ENCODE assay signal across 17 cellular contexts in the genomic region with DNA sequence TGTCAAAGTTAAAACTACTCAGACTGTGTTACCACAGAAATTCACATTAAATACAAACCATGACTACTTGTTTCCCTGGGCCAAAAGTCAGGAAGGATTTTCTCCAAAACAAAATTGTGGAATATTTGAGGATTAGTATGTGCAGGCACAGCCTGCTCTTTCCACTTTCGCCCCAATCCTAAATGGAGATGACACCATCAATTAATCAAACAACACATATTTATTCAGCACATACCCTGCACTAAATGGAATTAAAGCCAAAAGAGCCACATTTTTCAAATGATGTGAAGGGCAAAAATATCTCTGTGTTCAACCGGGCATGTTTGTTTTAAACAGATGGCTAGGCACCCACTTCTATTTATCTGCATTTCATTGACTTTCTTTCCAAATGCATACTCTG.
DNase-seq lines count a peak whose midpoint lies in the region; ATAC-seq, FAIRE-seq and TF ChIP-seq lines count a peak whose summit lies in the region.
"Had no signal": no experiment of that assay in that cellular context is flagged by ENCODE, and none has a peak within 500 bp of the region (broad histone marks: within the 10 kb centered on the region; RNA-seq: fewer than 3 reads in every experiment).

No MANE protein-coding gene starts in this region.

- CTCF ChIA-PET in HepG2 (lab: Yijun Ruan, JAX; ENCODE audit: low intra/inter-chr PET ratio, low total read pairs), result no interaction called here

- POLR2A ChIA-PET in HepG2 (lab: Yijun Ruan, JAX), result no interaction called here

- H3K27ac Mint-ChIP-seq in astrocyte (ENCODE audit: unreplicated experiment), result no peak overlapping the region
- H3K27ac Mint-ChIP-seq: CD4-positive, alpha-beta memory T cell had no signal

- no TSS peak for BruUV-seq in HepG2 (replicated peaks; lab: Mats Ljungman, UMichigan)

- no peaks in the 10 kb centered on the region for H3K9me3 Mint-ChIP-seq in astrocyte (ENCODE audit: unreplicated experiment)

- no peaks in the 10 kb centered on the region for H3K27me3 Mint-ChIP-seq in astrocyte (ENCODE audit: low read depth, unreplicated experiment)
- H3K27me3 Mint-ChIP-seq: CD4-positive, alpha-beta memory T cell had no signal

- H3K36me3 Mint-ChIP-seq in astrocyte (ENCODE audit: low read depth, unreplicated experiment), result no peaks in the 10 kb centered on the region
- H3K36me3 Mint-ChIP-seq: CD4-positive, alpha-beta memory T cell had no signal

- H3K9ac ChIP-seq in liver (ENCODE audit: low read depth in 1 of 2, low read length in 2 of 2) (no peak overlapping the region), HepG2 (ENCODE audit: insufficient read depth, low read depth, low read length) (no peak overlapping the region), astrocyte (ENCODE audit: low read length) (no peak overlapping the region)
- H3K9ac ChIP-seq: BLaER1, KMS-11 had no signal

- H3K4me3 Mint-ChIP-seq in astrocyte (ENCODE audit: unreplicated experiment), result no peak overlapping the region
- H3K4me3 Mint-ChIP-seq: CD4-positive, alpha-beta memory T cell had no signal

- H3K27ac ChIP-seq in liver (ENCODE audit: low read depth in 1 of 2, low read length in 2 of 2) (no peak overlapping the region), HepG2 (ENCODE audit: extremely low read length, insufficient read depth, low read length) (no peak overlapping the region), astrocyte (ENCODE audit: low read depth, low read length) (no peak overlapping the region)
- H3K27ac ChIP-seq: BLaER1, KMS-11, SJSA1 had no signal

- H3K4me2 ChIP-seq in HepG2 (ENCODE audit: low read depth, low read length) (no peak overlapping the region), astrocyte (ENCODE audit: low read length) (no peak overlapping the region)
- H3K4me2 ChIP-seq: BLaER1, KMS-11 had no signal

- intact Hi-C loops in HepG2 (cut with micrococcal nuclease; ENCODE audit: unreplicated experiment), result no loop called here
- intact Hi-C loops in mucosa of descending colon (cut with DNase I, micrococcal nuclease), result no loop called here

- ATAC-seq in HepG2 (no peak), HG03045 (IDR thresholded peaks at IDR 0.05; ENCODE audit: unreplicated experiment) (no peak), mucosa of descending colon (no peak)
- ATAC-seq: Panc1 had no signal

- H3K4me1 ChIP-seq in liver (ENCODE audit: control insufficient read depth in 4 of 4, insufficient read depth in 4 of 4, low read length in 3 of 4), result peaks cover 0 to 12% (median 4%) of the 10 kb centered on the region in 4 donors
- H3K4me1 ChIP-seq in HepG2 (ENCODE audit: insufficient read depth, low read length), result peaks cover 20% of the 10 kb centered on the region
- no peaks in the 10 kb centered on the region for H3K4me1 ChIP-seq in astrocyte (ENCODE audit: insufficient read depth, low read length)
- no peaks in the 10 kb centered on the region for H3K4me1 ChIP-seq in mucosa of descending colon (ENCODE audit: low read depth)
- H3K4me1 ChIP-seq: SJSA1 had no signal

- no peaks in the 10 kb centered on the region for H3K27me3 ChIP-seq in liver (ENCODE audit: control insufficient read depth in 4 of 4, insufficient read depth in 4 of 4, low read length in 3 of 4)
- no peaks in the 10 kb centered on the region for H3K27me3 ChIP-seq in HepG2 (ENCODE audit: control insufficient read depth in 1 of 2, insufficient read depth in 2 of 2, low read length in 2 of 2)
- no peaks in the 10 kb centered on the region for H3K27me3 ChIP-seq in astrocyte (ENCODE audit: insufficient read depth, low read length)
- H3K27me3 ChIP-seq: BLaER1, SJSA1 had no signal

- H4K20me1 ChIP-seq in HepG2 (ENCODE audit: insufficient read depth, low read length) (no peaks in the 10 kb centered on the region), astrocyte (ENCODE audit: insufficient read depth, low read length) (peaks cover 7% of the 10 kb centered on the region)
- H4K20me1 ChIP-seq: BLaER1 had no signal

- H3K79me2 ChIP-seq in HepG2 (ENCODE audit: insufficient read depth, low read length), result no peaks in the 10 kb centered on the region
- no peaks in the 10 kb centered on the region for H3K79me2 ChIP-seq in astrocyte (ENCODE audit: insufficient read depth, low read length)

- H3K36me3 ChIP-seq in liver (ENCODE audit: control insufficient read depth in 4 of 4, insufficient read depth in 3 of 4, low read depth in 1 of 4, low read length in 3 of 4), result no peaks in the 10 kb centered on the region
- H3K36me3 ChIP-seq in HepG2 (replicated peaks in 1 of 2; ENCODE audit: control insufficient read depth in 1 of 2, insufficient read depth in 2 of 2, low read length in 2 of 2), result no peaks in the 10 kb centered on the region
- H3K36me3 ChIP-seq in astrocyte (ENCODE audit: insufficient read depth, low read length), result no peaks in the 10 kb centered on the region
- H3K36me3 ChIP-seq in mucosa of descending colon (ENCODE audit: low read depth), result no peaks in the 10 kb centered on the region
- H3K36me3 ChIP-seq: BLaER1, SJSA1 had no signal

- no peak overlapping the region for H2AFZ ChIP-seq in HepG2 (ENCODE audit: low read length)
- no peak overlapping the region for H2AFZ ChIP-seq in astrocyte (ENCODE audit: low read depth, low read length)

- no peak for TF ChIP-seq EP300 in HepG2 (IDR thresholded peaks at IDR 0.05; ENCODE audit: low read depth in 2 of 2, low read length in 2 of 2)
- TF ChIP-seq EP300 in HepG2 (CRISPR knock-in tag; IDR thresholded peaks at IDR 0.05; ENCODE audit: borderline replicate concordance), result no peak

- peaks cover 9% of the 10 kb centered on the region for H3K4me1 Mint-ChIP-seq in astrocyte (ENCODE audit: low read depth, unreplicated experiment)
- H3K4me1 Mint-ChIP-seq: CD4-positive, alpha-beta memory T cell had no signal

- TF ChIP-seq RAD21 in liver (IDR thresholded peaks at IDR 0.05), result peak in 1 of 2 donors; percentile 18
- no peak for TF ChIP-seq RAD21 in HepG2 (CRISPR knock-in tag; IDR thresholded peaks at IDR 0.05)

- no peak overlapping the region for H3K4me3 ChIP-seq in liver (ENCODE audit: low read depth in 1 of 3, low read length in 3 of 3)
- H3K4me3 ChIP-seq in HepG2 (replicated peaks in 1 of 3; ENCODE audit: insufficient read depth in 1 of 3, low read depth in 2 of 3, low read length in 3 of 3), result no peak overlapping the region
- no peak overlapping the region for H3K4me3 ChIP-seq in astrocyte (ENCODE audit: insufficient read depth, low read depth, low read length)
- H3K4me3 ChIP-seq in fibroblast of villous mesenchyme (ENCODE audit: low read depth, low read length), result no peak overlapping the region
- no peak overlapping the region for H3K4me3 ChIP-seq in mucosa of descending colon
- H3K4me3 ChIP-seq: BLaER1, SJSA1 had no signal

- TF ChIP-seq POLR2A in HepG2 (IDR thresholded peaks at IDR 0.05; ENCODE audit: insufficient read depth in 1 of 2, low read depth in 2 of 2, low read length in 2 of 2), result no peak

- FAIRE-seq in HepG2 (lab: Jason Lieb, UNC), result no peak
- FAIRE-seq in astrocyte (lab: Jason Lieb, UNC), result no peak
- FAIRE-seq: H54 had no signal

- no peak for TF ChIP-seq CTCF in liver (IDR thresholded peaks at IDR 0.05; ENCODE audit: low read depth, low read length, missing input control)
- TF ChIP-seq CTCF in HepG2 (CRISPR knock-in tag; IDR thresholded peaks at IDR 0.05), result no peak
- no peak for TF ChIP-seq CTCF in astrocyte (IDR thresholded peaks at IDR 0.05; ENCODE audit: insufficient read depth, low read depth, low read length)
- no peak for TF ChIP-seq CTCF in fibroblast of villous mesenchyme (IDR thresholded peaks at IDR 0.05; ENCODE audit: insufficient read depth, low read depth, low read length)
- TF ChIP-seq CTCF in mucosa of descending colon (IDR thresholded peaks at IDR 0.05), result no peak

- DNase-seq in HepG2 (ENCODE audit: low spot score) (no peak), astrocyte (ENCODE audit: low read depth) (peak; percentile 67), fibroblast of villous mesenchyme (ENCODE audit: low read depth) (peak; percentile 14), mucosa of descending colon (no peak), NCI-H510A (lab: John Stamatoyannopoulos, UW) (no peak), NCI-H345 treated with DMSO at 0.1 percent for 48 hours (lab: John Stamatoyannopoulos, UW; ENCODE audit: unreplicated experiment) (no peak)
- DNase-seq: CD4-positive, alpha-beta memory T cell; GDM1; MV-4-11; NCI-H1930 had no signal

- 37% methylated on average over 2 of the region's 2 CpGs for WGBS in liver
- 82% methylated on average over 2 of the region's 2 CpGs for WGBS in HepG2 (ENCODE audit: low lambda C conversion rate)

- H3K9me3 ChIP-seq in liver (ENCODE audit: control insufficient read depth in 4 of 4, low read length in 3 of 4) (no peaks in the 10 kb centered on the region), HepG2 (ENCODE audit: low read length) (no peaks in the 10 kb centered on the region), astrocyte (ENCODE audit: insufficient read depth, low read depth, low read length) (no peaks in the 10 kb centered on the region), mucosa of descending colon (no peaks in the 10 kb centered on the region)
- H3K9me3 ChIP-seq: BLaER1, SJSA1 had no signal

- in situ Hi-C loops in HepG2 (cut with HindIII; ENCODE audit: extremely low pct_ligation_motif_present, low pct_unique_long_range_greater_than_20kb), result no loop called here

TF ChIP-seq in liver, 16 proteins besides CTCF, POLR2A, EP300 and RAD21 (continues in another document):
- TF ChIP-seq YY1 (IDR thresholded peaks at IDR 0.05) (peak; percentile 30), RXRA (IDR thresholded peaks at IDR 0.05) (peak in 1 of 2 donors; percentile 42), ATF3 (IDR thresholded peaks at IDR 0.05) (no peak)

TF ChIP-seq in HepG2, 621 proteins besides CTCF, POLR2A, EP300 and RAD21 (continues in another document):
- TF ChIP-seq TCF7 (IDR thresholded peaks at IDR 0.05; ENCODE audit: low read depth) (no peak), U2AF1 (optimal IDR thresholded peaks at IDR 0.05; ENCODE audit: low read depth, low read length) (no peak), ZNF660 (CRISPR knock-in tag; IDR thresholded peaks at IDR 0.05; ENCODE audit: borderline replicate concordance, low read depth) (no peak), RFX1 (IDR thresholded peaks at IDR 0.05) (no peak), MIER3 (CRISPR knock-in tag; IDR thresholded peaks at IDR 0.05; ENCODE audit: borderline replicate concordance) (no peak), SNAI1 (CRISPR knock-in tag; IDR thresholded peaks at IDR 0.05; ENCODE audit: borderline replicate concordance) (no peak)

Comparison
In these comparisons a context has a peak if more than half of its experiments do, and no peak if none do; other contexts are left out.
1. DNase-seq: peak in astrocyte (single experiment) and fibroblast of villous mesenchyme (single experiment); none in HepG2 (single experiment), mucosa of descending colon (0 of 3), NCI-H510A (single experiment) and NCI-H345 treated with DMSO at 0.1 percent for 48 hours (single experiment).